Comparison of ENCODE assay signal across 21 cellular contexts in genomic region chr2:45289997-45290673, GRCh38.
DNase-seq lines count a peak whose midpoint lies in the region; ATAC-seq, FAIRE-seq and TF ChIP-seq lines count a peak whose summit lies in the region.
"Had no signal": no experiment of that assay in that cellular context is flagged by ENCODE, and none has a peak within 500 bp of the region (broad histone marks: within the 10 kb centered on the region; RNA-seq: fewer than 3 reads in every experiment).

No MANE protein-coding gene starts in this region.

- H3K79me2 ChIP-seq in endothelial cell of umbilical vein (ENCODE audit: control insufficient read depth, insufficient read depth, low read length): no peaks in the 10 kb centered on the region

- H3K4me3 ChIP-seq in endothelial cell of umbilical vein (replicated peaks in 1 of 3; ENCODE audit: insufficient read depth in 1 of 3, low read depth in 1 of 3, low read length in 3 of 3): no peak overlapping the region
- H3K4me3 ChIP-seq: heart left ventricle, ovary had no signal

- H2AFZ ChIP-seq in endothelial cell of umbilical vein (ENCODE audit: low read depth, low read length): no peak overlapping the region

- H3K27me3 ChIP-seq in endothelial cell of umbilical vein (ENCODE audit: control insufficient read depth in 2 of 2, insufficient read depth in 2 of 2, low read length in 2 of 2): no peaks in the 10 kb centered on the region
- H3K27me3 ChIP-seq: ovary had no signal

- ATAC-seq in GM18502 (IDR thresholded peaks at IDR 0.05; ENCODE audit: poor library complexity, unreplicated experiment): peak; percentile 54
- peak; percentile 74 for ATAC-seq in GM21360 (IDR thresholded peaks at IDR 0.05; ENCODE audit: unreplicated experiment)
- peak; percentile 83 for ATAC-seq in HG02885 (IDR thresholded peaks at IDR 0.05; ENCODE audit: poor library complexity, unreplicated experiment)
- no peak for ATAC-seq in HG03280 (IDR thresholded peaks at IDR 0.05; ENCODE audit: unreplicated experiment)
- ATAC-seq: heart left ventricle had no signal

- peak overlapping the region; percentile 3 for H3K27ac ChIP-seq in endothelial cell of umbilical vein (ENCODE audit: insufficient read depth, low read depth, low read length)
- H3K27ac ChIP-seq: heart left ventricle, ovary had no signal

- CTCF ChIA-PET in endothelial cell of umbilical vein (lab: Charles Lee): interaction anchor here (1.0 to 1.7 kb wide), 5 partner anchors 10 to 309 kb away, joined by 3 to 6 read pairs (median 4); no protein-coding TSS in a partner anchor

- no peaks in the 10 kb centered on the region for H4K20me1 ChIP-seq in endothelial cell of umbilical vein (replicated peaks; ENCODE audit: control insufficient read depth, extremely low read depth, insufficient read depth, low read length)

- FAIRE-seq in endothelial cell of umbilical vein (lab: Jason Lieb, UNC): no peak

- TF ChIP-seq CTCF in endothelial cell of umbilical vein (IDR thresholded peaks at IDR 0.05; ENCODE audit: extremely low read depth in 1 of 2, insufficient read depth in 1 of 2, low read depth in 1 of 2, low read length in 2 of 2): no peak

- no peaks in the 10 kb centered on the region for H3K9me3 ChIP-seq in endothelial cell of umbilical vein (replicated peaks; ENCODE audit: control insufficient read depth, insufficient read depth, low read length)
- H3K9me3 ChIP-seq: heart left ventricle, ovary, SK-N-SH had no signal

- no TSS peak for BruUV-seq in endothelial cell of umbilical vein (replicated peaks; lab: Mats Ljungman, UMichigan)

- intact Hi-C loops in endothelial cell of umbilical vein (cut with micrococcal nuclease): loop anchor here (5.0 kb wide), 1 partner anchor 118 kb away; no protein-coding TSS in a partner anchor

- peaks cover 54% of the 10 kb centered on the region for H3K4me1 ChIP-seq in endothelial cell of umbilical vein (ENCODE audit: control insufficient read depth, extremely low read depth, insufficient read depth, low read length)
- H3K4me1 ChIP-seq: heart left ventricle had no signal

- no peak for TF ChIP-seq POLR2A in endothelial cell of umbilical vein (IDR thresholded peaks at IDR 0.05; ENCODE audit: low read depth, low read length)

- POLR2A ChIA-PET in endothelial cell of umbilical vein (lab: Charles Lee): interaction anchor here (0.8 kb wide), 1 partner anchor 13 kb away, joined by 3 read pairs; no protein-coding TSS in a partner anchor

- no peaks in the 10 kb centered on the region for H3K9me1 ChIP-seq in endothelial cell of umbilical vein (replicated peaks; ENCODE audit: control insufficient read depth, extremely low read depth, insufficient read depth, low read length)

- DNase-seq in endothelial cell of umbilical vein (ENCODE audit: low read depth, low spot score) (no peak), NCI-H2171 treated with DMSO at 0.1 percent for 48 hours (lab: John Stamatoyannopoulos, UW) (no peak), MV-4-11 (lab: John Stamatoyannopoulos, UW) (no peak)
- DNase-seq: activated CD4-positive, CD25-positive, alpha-beta regulatory T cell treated with anti-CD3 and anti-CD28 coated beads, Interleukin-2, amount 50 U/mL, for 72 hours; activated CD8-positive, alpha-beta memory T cell treated with anti-CD3 and anti-CD28 coated beads, Interleukin-2, amount 50 U/mL, for 4 hours; activated naive CD4-positive, alpha-beta T cell treated with Interleukin-2 at 50 U/mL for 16 hours; aorta; CD8-positive, alpha-beta memory T cell; DMS79; effector memory CD4-positive, alpha-beta T cell; H7; heart left ventricle; NCI-H146; NCI-H226; ovary; SK-N-SH; stimulated activated CD4-positive, alpha-beta T cell treated with anti-CD3 and anti-CD28 coated beads, Interleukin-2, amount 100 ng/mL, for 24 hours had no signal

- dilution Hi-C loops in endothelial cell of umbilical vein (cut with MboI; ENCODE audit: extremely low pct_ligation_motif_present, low sequenced_read_pairs): no loop called here

- H3K36me3 ChIP-seq in endothelial cell of umbilical vein (ENCODE audit: control insufficient read depth in 2 of 2, extremely low read depth in 1 of 2, insufficient read depth in 2 of 2, low read length in 2 of 2): no peaks in the 10 kb centered on the region
- H3K36me3 ChIP-seq: heart left ventricle, ovary had no signal

- H3K9ac ChIP-seq in endothelial cell of umbilical vein (replicated peaks; ENCODE audit: extremely low read depth, insufficient read depth, low read length): no peak overlapping the region
- H3K9ac ChIP-seq: SK-N-SH had no signal

- H3K4me2 ChIP-seq in endothelial cell of umbilical vein (ENCODE audit: insufficient read depth, low read length): no peak overlapping the region

TF ChIP-seq in endothelial cell of umbilical vein, 7 proteins besides CTCF, POLR2A, EP300 and RAD21:
- TF ChIP-seq GATA2 (IDR thresholded peaks at IDR 0.05; ENCODE audit: insufficient read depth, insufficient read length, low read depth, low read length): no peak
- TF ChIP-seq MYC (IDR thresholded peaks at IDR 0.05; ENCODE audit: low read depth, low read length): no peak
- TF ChIP-seq POLR2AphosphoS5 (IDR thresholded peaks at IDR 0.05; ENCODE audit: insufficient read depth, low read depth, low read length): no peak
- TF ChIP-seq FOS (IDR thresholded peaks at IDR 0.05; ENCODE audit: borderline replicate concordance, insufficient read depth, low read length): no peak
- TF ChIP-seq JUN (IDR thresholded peaks at IDR 0.05; ENCODE audit: borderline replicate concordance, insufficient read depth, insufficient read length, low read depth): no peak
